In genomic region chr10:99658622-99659030, GRCh38 we compare ENCODE assay signal across 8 cellular contexts. TPM values are rescaled to one million over a fixed set of nuclear protein-coding genes. Genes with fewer than 3 reads are reported as not detected.
DNase-seq lines count a peak whose midpoint lies in the region; ATAC-seq and TF ChIP-seq lines count a peak whose summit lies in the region.

No MANE protein-coding gene starts in this region.

- in situ Hi-C loops in G401 (cut with HindIII; ENCODE audit: low sequenced_read_pairs) = no loop called here

- no peaks in the 10 kb centered on the region for H3K9me3 ChIP-seq in gastroesophageal sphincter
- H3K9me3 ChIP-seq in ovary = no peaks in the 10 kb centered on the region

- TF ChIP-seq POLR2A in NB4 (IDR thresholded peaks at IDR 0.05; ENCODE audit: extremely low read depth, insufficient read length) (no peak), gastroesophageal sphincter (IDR thresholded peaks at IDR 0.05) (no peak), ovary (IDR thresholded peaks at IDR 0.05) (no peak)

- intact Hi-C loops in ovary (cut with DNase I) = no loop called here

- DNase-seq in G401 (ENCODE audit: low spot score) = peak; percentile 58
- peak; percentile 51 for DNase-seq in NB4 (ENCODE audit: low read depth)
- peak; percentile 77 to 80 for DNase-seq in activated T-cell treated with anti-CD3 and anti-CD28 coated beads, Interleukin-2, amount 50 U/mL, for 48 hours
- DNase-seq in ovary = peak; percentile 16 to 55 (median 34)
- peak; percentile 62 for DNase-seq in ureter (ENCODE audit: low spot score)
- no peak for DNase-seq in NCI-H1930 (lab: John Stamatoyannopoulos, UW)

- 1 to 2% methylated on average over 21 to 22 of the region's 24 CpGs for WGBS in gastroesophageal sphincter (ENCODE audit: low coverage in 1 of 2), 2 donors
- WGBS in ovary, 3 donors = 2 to 8% (median 5%) methylated on average over 24 of the region's 24 CpGs

- TF ChIP-seq CTCF in NB4 (IDR thresholded peaks at IDR 0.05; ENCODE audit: low read depth, low read length) (no peak), gastroesophageal sphincter (IDR thresholded peaks at IDR 0.05) (no peak), ovary (IDR thresholded peaks at IDR 0.05) (no peak)

- TF ChIP-seq EP300 in gastroesophageal sphincter (IDR thresholded peaks at IDR 0.05) (no peak), ovary (IDR thresholded peaks at IDR 0.05) (no peak)

- H3K36me3 ChIP-seq in gastroesophageal sphincter (peaks cover 0 to 5% of the 10 kb centered on the region in 2 donors), ovary (no peaks in the 10 kb centered on the region)

- no peak for ATAC-seq in gastroesophageal sphincter
- no peak for ATAC-seq in GM19351 (IDR thresholded peaks at IDR 0.05; ENCODE audit: unreplicated experiment)

- H3K4me3 ChIP-seq in NB4 (ENCODE audit: low read depth, low read length) = peak overlapping the region; percentile 85
- peak overlapping the region; percentile 70 to 76 for H3K4me3 ChIP-seq in gastroesophageal sphincter
- H3K4me3 ChIP-seq in ovary = peak overlapping the region; percentile 83

- no peaks in the 10 kb centered on the region for H3K27me3 ChIP-seq in gastroesophageal sphincter
- H3K27me3 ChIP-seq in ovary = no peaks in the 10 kb centered on the region

- H3K4me1 ChIP-seq in gastroesophageal sphincter (peaks cover 0 to 21% (median 10%) of the 10 kb centered on the region in 3 donors), ovary (ENCODE audit: insufficient read depth) (peaks cover 6% of the 10 kb centered on the region)

- H3K27ac ChIP-seq in gastroesophageal sphincter (peak overlapping the region in 1 of 4 donors; percentile 74), ovary (no peak overlapping the region)

RNA-seq across cellular contexts. Expression of gene ENTPD7, which starts 0.7 kb away (rescaled TPM):
- 8.4 and 17.0 TPM in 2 replicates for total RNA-seq in G401 (2014; rRNA removed; shearing (Covaris generic))
- total RNA-seq in gastroesophageal sphincter (1 to 10 TPM; 4.5 to 9.1 (median 5.6) TPM), ovary (1 to 10 TPM; 2.1 to 7.6 (median 5.3) TPM), ureter (28.0 TPM)
- polyA plus RNA-seq in ovary = 1 to 10 TPM; 1.1 to 8.8 TPM

RNA-seq across cellular contexts. Expression of gene SLC25A28, which starts 38.4 kb away (rescaled TPM):
- 19.1 and 29.9 TPM in 2 replicates for total RNA-seq in G401 (2014; rRNA removed; shearing (Covaris generic))
- total RNA-seq in gastroesophageal sphincter (10 to 100 TPM; 18.6 to 55.6 (median 33.3) TPM), ovary (10 to 100 TPM; 19.6 to 47.1 (median 42.9) TPM), ureter (54.2 TPM)
- polyA plus RNA-seq in ovary = 10 to 100 TPM; 54.7 to 86.1 TPM

Comparison
In these comparisons a context has a peak if more than half of its experiments do, and no peak if none do; other contexts are left out.
1. DNase-seq: peak in G401 (single experiment), NB4 (single experiment), activated T-cell treated with anti-CD3 and anti-CD28 coated beads, Interleukin-2, amount 50 U/mL, for 48 hours (2 of 2), ovary (5 of 5) and ureter (single experiment); none in NCI-H1930 (0 of 2).
2. Peak in every context shown above with its lines, with median percentiles within 50 percentile points of each other: H3K4me3 ChIP-seq.